In genomic region chr2:164642268-164642667, GRCh38 we compare ENCODE assay signal across 33 cellular contexts. TPM values are rescaled to one million over a fixed set of nuclear protein-coding genes. Genes with fewer than 3 reads are reported as not detected.
"Had no signal": no experiment of that assay in that cellular context is flagged by ENCODE, and none has a peak within 500 bp of the region (broad histone marks: within the 10 kb centered on the region; RNA-seq: fewer than 3 reads in every experiment).

No MANE protein-coding gene starts in this region.

- H3K4me3 ChIP-seq: adrenal gland, body of pancreas, esophagus squamous epithelium, gastroesophageal sphincter had no signal

- H3K36me3 ChIP-seq: adrenal gland, esophagus squamous epithelium, gastroesophageal sphincter, heart right ventricle, WERI-Rb-1 had no signal

- FAIRE-seq: endothelial cell of umbilical vein had no signal

- ATAC-seq: activated CD4-positive, CD25-positive, alpha-beta regulatory T cell treated with anti-CD3 and anti-CD28 coated beads, Interleukin-2, amount 50 U/mL, for 24 hours; activated CD8-positive, alpha-beta T cell treated with anti-CD3 and anti-CD28 coated beads for 36 hours; activated naive CD8-positive, alpha-beta T cell treated with anti-CD3 and anti-CD28 coated beads, Interleukin-2, amount 50 U/mL, for 24 hours; activated T-cell treated with anti-CD3 and anti-CD28 coated beads, Interleukin-2, amount 50 U/mL, for 4 hours; activated T-helper 17 cell treated with anti-CD3 and anti-CD28 coated beads, Interleukin-2, amount 50 U/mL, for 72 hours; body of pancreas; gastroesophageal sphincter; T-helper 17 cell had no signal

- H3K36me3 Mint-ChIP-seq: activated naive CD4-positive, alpha-beta T cell treated with anti-CD3 and anti-CD28 coated beads, Interleukin-2, amount 50 U/mL, for 24 hours; activated naive CD8-positive, alpha-beta T cell treated with anti-CD3 and anti-CD28 coated beads for 36 hours had no signal

- DNase-seq: activated B cell treated with CpG ODN at 0.5 μM for 24 hours; activated CD4-positive, alpha-beta T cell treated with anti-CD3 and anti-CD28 coated beads for 48 hours; activated CD4-positive, alpha-beta T cell treated with anti-CD3 and anti-CD28 coated beads, Interleukin-2, amount 50 U/mL, for 1 hour; activated CD4-positive, alpha-beta T cell treated with anti-CD3 and anti-CD28 coated beads, Interleukin-2, amount 50 U/mL, for 48 hours; activated CD8-positive, alpha-beta memory T cell treated with anti-CD3 and anti-CD28 coated beads for 24 hours; activated CD8-positive, alpha-beta T cell treated with anti-CD3 and anti-CD28 coated beads for 36 hours; activated effector memory CD4-positive, alpha-beta T cell treated with Interleukin-2 at 50 U/mL for 16 hours; activated naive CD4-positive, alpha-beta T cell treated with anti-CD3 and anti-CD28 coated beads for 36 hours; activated naive CD8-positive, alpha-beta T cell treated with anti-CD3 and anti-CD28 coated beads for 36 hours; activated naive CD8-positive, alpha-beta T cell treated with anti-CD3 and anti-CD28 coated beads, Interleukin-2, amount 50 U/mL, for 24 hours; activated T-cell treated with anti-CD3 and anti-CD28 coated beads, Interleukin-2, amount 50 U/mL, for 4 hours; adrenal gland; amygdala; aorta; body of pancreas; caudate nucleus; cortex of kidney; dermis blood vessel endothelial cell; effector CD8-positive, alpha-beta T cell; esophagus squamous epithelium; foreskin melanocyte; heart right ventricle; T-helper 17 cell; T1000; WERI-Rb-1 had no signal

- H3K27ac ChIP-seq: adrenal gland, body of pancreas, epithelial cell of prostate, esophagus squamous epithelium, gastroesophageal sphincter, heart right ventricle, WERI-Rb-1 had no signal

- H3K4me1 Mint-ChIP-seq: activated B cell treated with CpG ODN at 0.5 μM for 24 hours; activated naive CD4-positive, alpha-beta T cell treated with anti-CD3 and anti-CD28 coated beads, Interleukin-2, amount 50 U/mL, for 24 hours; activated naive CD8-positive, alpha-beta T cell treated with anti-CD3 and anti-CD28 coated beads for 36 hours; activated naive CD8-positive, alpha-beta T cell treated with anti-CD3 and anti-CD28 coated beads, Interleukin-2, amount 50 U/mL, for 24 hours; activated T-helper 17 cell treated with anti-CD3 and anti-CD28 coated beads, Interleukin-2, amount 50 U/mL, for 72 hours; T-helper 17 cell had no signal

- H3K4me3 Mint-ChIP-seq: activated B cell treated with CpG ODN at 0.5 μM for 24 hours; activated CD8-positive, alpha-beta T cell treated with anti-CD3 and anti-CD28 coated beads for 36 hours; activated naive CD4-positive, alpha-beta T cell treated with anti-CD3 and anti-CD28 coated beads for 36 hours; activated naive CD4-positive, alpha-beta T cell treated with anti-CD3 and anti-CD28 coated beads, Interleukin-2, amount 50 U/mL, for 24 hours; activated naive CD8-positive, alpha-beta T cell treated with anti-CD3 and anti-CD28 coated beads for 36 hours; activated naive CD8-positive, alpha-beta T cell treated with anti-CD3 and anti-CD28 coated beads, Interleukin-2, amount 50 U/mL, for 24 hours; activated T-cell treated with anti-CD3 and anti-CD28 coated beads, Interleukin-2, amount 50 U/mL, for 4 hours; activated T-helper 17 cell treated with anti-CD3 and anti-CD28 coated beads, Interleukin-2, amount 50 U/mL, for 72 hours; T-helper 17 cell; T-helper 2 cell treated with Interferon-gamma antibody and Interleukin-4, amounts not matched to agents 5 μg/mL and 100 μg/mL, for 36 hours had no signal

- H3K9me3 Mint-ChIP-seq: activated naive CD4-positive, alpha-beta T cell treated with anti-CD3 and anti-CD28 coated beads for 36 hours; activated naive CD8-positive, alpha-beta T cell treated with anti-CD3 and anti-CD28 coated beads for 36 hours; T-helper 2 cell treated with Interferon-gamma antibody and Interleukin-4, amounts not matched to agents 5 μg/mL and 100 μg/mL, for 36 hours had no signal

- H3K27ac Mint-ChIP-seq: activated B cell treated with CpG ODN at 0.5 μM for 24 hours; activated CD8-positive, alpha-beta T cell treated with anti-CD3 and anti-CD28 coated beads for 36 hours; activated naive CD4-positive, alpha-beta T cell treated with anti-CD3 and anti-CD28 coated beads for 36 hours; activated naive CD4-positive, alpha-beta T cell treated with anti-CD3 and anti-CD28 coated beads, Interleukin-2, amount 50 U/mL, for 24 hours; activated naive CD8-positive, alpha-beta T cell treated with anti-CD3 and anti-CD28 coated beads for 36 hours; activated naive CD8-positive, alpha-beta T cell treated with anti-CD3 and anti-CD28 coated beads, Interleukin-2, amount 50 U/mL, for 24 hours; activated T-helper 17 cell treated with anti-CD3 and anti-CD28 coated beads, Interleukin-2, amount 50 U/mL, for 72 hours; T-helper 17 cell; T-helper 2 cell treated with Interferon-gamma antibody and Interleukin-4, amounts not matched to agents 5 μg/mL and 100 μg/mL, for 36 hours had no signal

- H3K27me3 ChIP-seq: adrenal gland, body of pancreas, esophagus squamous epithelium, gastroesophageal sphincter, heart right ventricle had no signal

- H3K9me3 ChIP-seq: adrenal gland, body of pancreas, esophagus squamous epithelium, gastroesophageal sphincter, heart right ventricle had no signal

- H3K27me3 Mint-ChIP-seq: activated B cell treated with CpG ODN at 0.5 μM for 24 hours; activated CD8-positive, alpha-beta T cell treated with anti-CD3 and anti-CD28 coated beads for 36 hours; activated naive CD4-positive, alpha-beta T cell treated with anti-CD3 and anti-CD28 coated beads, Interleukin-2, amount 50 U/mL, for 24 hours; activated naive CD8-positive, alpha-beta T cell treated with anti-CD3 and anti-CD28 coated beads for 36 hours; activated naive CD8-positive, alpha-beta T cell treated with anti-CD3 and anti-CD28 coated beads, Interleukin-2, amount 50 U/mL, for 24 hours; activated T-helper 17 cell treated with anti-CD3 and anti-CD28 coated beads, Interleukin-2, amount 50 U/mL, for 72 hours; T-helper 17 cell had no signal

- H3K4me1 ChIP-seq: adrenal gland, body of pancreas, esophagus squamous epithelium, gastroesophageal sphincter, heart right ventricle had no signal

RNA-seq across cellular contexts. Expression of gene GRB14, which starts 21.0 kb away (rescaled TPM):
- total RNA-seq: activated B cell treated with CpG ODN at 0.5 μM for 24 hours; activated CD8-positive, alpha-beta T cell treated with anti-CD3 and anti-CD28 coated beads for 36 hours; activated naive CD4-positive, alpha-beta T cell treated with anti-CD3 and anti-CD28 coated beads for 36 hours; activated naive CD8-positive, alpha-beta T cell treated with anti-CD3 and anti-CD28 coated beads for 36 hours; activated T-helper 17 cell treated with anti-CD3 and anti-CD28 coated beads, Interleukin-2, amount 50 U/mL, for 72 hours; fibroblast of villous mesenchyme had no signal
